ENCODE assay signal across 8 cellular contexts in the genomic region with DNA sequence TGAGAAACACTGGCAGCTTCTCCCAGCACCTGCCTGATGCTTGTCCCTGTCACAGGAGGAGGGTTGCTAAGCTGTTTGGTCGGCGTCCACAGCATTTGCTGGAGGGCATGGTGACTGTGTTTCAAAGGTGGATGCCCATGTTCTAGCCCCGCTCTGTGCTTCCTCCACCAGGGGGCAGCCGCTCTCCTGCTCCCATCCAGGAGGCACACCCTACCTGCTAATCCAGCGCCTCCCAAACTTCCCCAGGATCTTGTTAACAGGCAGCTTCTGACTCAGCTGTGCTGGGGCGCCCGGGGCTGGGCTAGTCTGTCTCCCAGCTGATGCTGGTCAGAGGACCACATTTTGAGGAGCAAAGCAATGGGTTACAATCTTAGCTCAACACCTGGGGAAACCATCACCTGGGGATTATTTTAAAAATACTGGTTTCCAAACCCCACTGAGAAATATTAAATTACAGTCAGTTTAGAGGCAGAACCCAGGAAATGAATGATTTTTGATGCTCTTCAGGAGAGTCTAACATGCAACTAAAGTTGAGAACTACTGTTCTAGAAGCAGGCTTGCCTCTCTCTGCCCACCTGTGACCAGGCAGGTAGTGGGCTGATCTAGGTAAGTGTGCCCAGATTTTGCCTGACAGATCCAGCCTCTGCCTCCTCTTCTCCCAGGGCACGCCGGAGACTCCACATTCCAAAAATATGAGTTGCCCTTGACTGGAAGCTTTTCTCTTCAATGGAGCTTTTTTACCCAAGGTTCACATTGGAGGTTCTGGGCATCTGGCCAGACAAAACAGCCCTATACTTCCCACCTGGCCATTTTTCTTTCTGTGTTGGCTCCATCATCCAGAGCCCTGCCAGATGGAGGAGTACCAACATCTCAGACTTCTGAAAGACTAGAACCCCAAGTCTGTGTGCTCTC.
DNase-seq lines count a peak whose midpoint lies in the region; ATAC-seq and TF ChIP-seq lines count a peak whose summit lies in the region.

No MANE protein-coding gene starts in this region.

- peak; percentile 23 for DNase-seq in CD1c-positive myeloid dendritic cell (ENCODE audit: extremely low spot score)
- DNase-seq in GM23338 (ENCODE audit: low spot score): peak; percentile 95
- DNase-seq in NOMO-1 treated with DMSO at 0.1 percent for 48 hours (lab: John Stamatoyannopoulos, UW; ENCODE audit: unreplicated experiment): peak; percentile 9
- peak in 1 of 2 donors; percentile 49 for DNase-seq in activated naive CD4-positive, alpha-beta T cell treated with anti-CD3 and anti-CD28 coated beads, Interleukin-2, amount 50 U/mL, for 72 hours (ENCODE audit: low spot score in 2 of 2)
- DNase-seq in kidney tubule cell (ENCODE audit: low spot score): peak; percentile 80
- DNase-seq in stimulated activated naive CD8-positive, alpha-beta T cell treated with anti-CD3 and anti-CD28 coated beads, Interleukin-15, Interleukin-2, amounts not matched to agents 100 U/mL and 50 U/mL, for 24 hours: peak; percentile 61

- H3K4me1 Mint-ChIP-seq in GM23338: peaks cover 9% of the 10 kb centered on the region; the same call in 2 of the 3 replicates

- H3K4me3 Mint-ChIP-seq in GM23338: no peak overlapping the region

- 0 out of 2 replicates have a peak, but pooled peaks cover 3% of the 10 kb centered on the region for H3K4me1 ChIP-seq in GM23338 (ENCODE audit: insufficient read depth)

- no peak overlapping the region for H3K27ac Mint-ChIP-seq in GM23338
- no peak overlapping the region for H3K27ac Mint-ChIP-seq in activated naive CD4-positive, alpha-beta T cell treated with anti-CD3 and anti-CD28 coated beads, Interleukin-2, amount 50 U/mL, for 72 hours

- no peaks in the 10 kb centered on the region for H4K20me1 ChIP-seq in GM23338 (replicated peaks; ENCODE audit: insufficient read depth)

- H3K4me3 ChIP-seq in GM23338: no peak overlapping the region

- no peaks in the 10 kb centered on the region for H3K27me3 ChIP-seq in GM23338 (ENCODE audit: insufficient read depth)

- no peaks in the 10 kb centered on the region for H3K79me2 ChIP-seq in GM23338 (replicated peaks; ENCODE audit: insufficient read depth)

- no peaks in the 10 kb centered on the region for H3F3A ChIP-seq in GM23338 (replicated peaks; ENCODE audit: low read depth)

- no peaks in the 10 kb centered on the region for H3K9me2 ChIP-seq in GM23338 (ENCODE audit: insufficient read depth)

- peak; percentile 83 to 93 for TF ChIP-seq CTCF in GM23338 (conservative IDR thresholded peaks at IDR 0.05; ENCODE audit: low read depth in 2 of 2)

- H3K36me3 Mint-ChIP-seq in GM23338 (ENCODE audit: low read depth): no peaks in the 10 kb centered on the region
- no peaks in the 10 kb centered on the region for H3K36me3 Mint-ChIP-seq in activated naive CD4-positive, alpha-beta T cell treated with anti-CD3 and anti-CD28 coated beads, Interleukin-2, amount 50 U/mL, for 72 hours

- H2AFZ ChIP-seq in GM23338: 0 out of 2 replicates have a peak overlapping the region, but pooled peaks have one; percentile 52

- peak; percentile 96 for ATAC-seq in GM23338
- peak; percentile 36 to 65 for ATAC-seq in activated naive CD4-positive, alpha-beta T cell treated with anti-CD3 and anti-CD28 coated beads, Interleukin-2, amount 50 U/mL, for 72 hours
- ATAC-seq in stimulated activated naive CD8-positive, alpha-beta T cell treated with anti-CD3 and anti-CD28 coated beads, Interleukin-15, Interleukin-2, amounts not matched to agents 100 U/mL and 50 U/mL, for 24 hours: no peak
- ATAC-seq in HG03095 (IDR thresholded peaks at IDR 0.05; ENCODE audit: unreplicated experiment): no peak
- no peak for ATAC-seq in GM18867 (IDR thresholded peaks at IDR 0.05; ENCODE audit: unreplicated experiment)

- H3K9me3 Mint-ChIP-seq in GM23338: no peaks in the 10 kb centered on the region; the same call in 2 of the 3 replicates
- H3K9me3 Mint-ChIP-seq in activated naive CD4-positive, alpha-beta T cell treated with anti-CD3 and anti-CD28 coated beads, Interleukin-2, amount 50 U/mL, for 72 hours: no peaks in the 10 kb centered on the region

- no peaks in the 10 kb centered on the region for H3K36me3 ChIP-seq in GM23338 (ENCODE audit: insufficient read depth)

- peaks cover 12% of the 10 kb centered on the region for H3K27me3 Mint-ChIP-seq in GM23338 (ENCODE audit: insufficient read depth, low read depth, poor library complexity)

- no peak overlapping the region for H3K27ac ChIP-seq in GM23338 (ENCODE audit: low read depth)

- H3K4me2 ChIP-seq in GM23338: no peak overlapping the region

TF ChIP-seq in GM23338, 12 proteins besides CTCF, POLR2A, EP300 and RAD21 (continues in another document):
- TF ChIP-seq NANOG (IDR thresholded peaks at IDR 0.05; ENCODE audit: borderline replicate concordance) (no peak), ZNF114 (CRISPR knock-in tag; IDR thresholded peaks at IDR 0.05) (no peak), CREB1 (CRISPR knock-in tag; IDR thresholded peaks at IDR 0.05; ENCODE audit: low read depth) (no peak)
- TF ChIP-seq, protein P1, sequence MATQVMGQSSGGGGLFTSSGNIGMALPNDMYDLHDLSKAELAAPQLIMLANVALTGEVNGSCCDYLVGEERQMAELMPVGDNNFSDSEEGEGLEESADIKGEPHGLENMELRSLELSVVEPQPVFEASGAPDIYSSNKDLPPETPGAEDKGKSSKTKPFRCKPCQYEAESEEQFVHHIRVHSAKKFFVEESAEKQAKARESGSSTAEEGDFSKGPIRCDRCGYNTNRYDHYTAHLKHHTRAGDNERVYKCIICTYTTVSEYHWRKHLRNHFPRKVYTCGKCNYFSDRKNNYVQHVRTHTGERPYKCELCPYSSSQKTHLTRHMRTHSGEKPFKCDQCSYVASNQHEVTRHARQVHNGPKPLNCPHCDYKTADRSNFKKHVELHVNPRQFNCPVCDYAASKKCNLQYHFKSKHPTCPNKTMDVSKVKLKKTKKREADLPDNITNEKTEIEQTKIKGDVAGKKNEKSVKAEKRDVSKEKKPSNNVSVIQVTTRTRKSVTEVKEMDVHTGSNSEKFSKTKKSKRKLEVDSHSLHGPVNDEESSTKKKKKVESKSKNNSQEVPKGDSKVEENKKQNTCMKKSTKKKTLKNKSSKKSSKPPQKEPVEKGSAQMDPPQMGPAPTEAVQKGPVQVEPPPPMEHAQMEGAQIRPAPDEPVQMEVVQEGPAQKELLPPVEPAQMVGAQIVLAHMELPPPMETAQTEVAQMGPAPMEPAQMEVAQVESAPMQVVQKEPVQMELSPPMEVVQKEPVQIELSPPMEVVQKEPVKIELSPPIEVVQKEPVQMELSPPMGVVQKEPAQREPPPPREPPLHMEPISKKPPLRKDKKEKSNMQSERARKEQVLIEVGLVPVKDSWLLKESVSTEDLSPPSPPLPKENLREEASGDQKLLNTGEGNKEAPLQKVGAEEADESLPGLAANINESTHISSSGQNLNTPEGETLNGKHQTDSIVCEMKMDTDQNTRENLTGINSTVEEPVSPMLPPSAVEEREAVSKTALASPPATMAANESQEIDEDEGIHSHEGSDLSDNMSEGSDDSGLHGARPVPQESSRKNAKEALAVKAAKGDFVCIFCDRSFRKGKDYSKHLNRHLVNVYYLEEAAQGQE (IDR thresholded peaks at IDR 0.05; ENCODE audit: unreplicated experiment): no peak

Comparison
In these comparisons a context has a peak if more than half of its experiments do, and no peak if none do; other contexts are left out.
1. ATAC-seq: peak in GM23338 (single experiment) and activated naive CD4-positive, alpha-beta T cell treated with anti-CD3 and anti-CD28 coated beads, Interleukin-2, amount 50 U/mL, for 72 hours (2 of 2); none in stimulated activated naive CD8-positive, alpha-beta T cell treated with anti-CD3 and anti-CD28 coated beads, Interleukin-15, Interleukin-2, amounts not matched to agents 100 U/mL and 50 U/mL, for 24 hours (single experiment), HG03095 (single experiment) and GM18867 (single experiment).